Comparison of ENCODE assay signal across 22 cellular contexts in genomic region chr10:5527332-5528200, GRCh38. TPM values are rescaled to one million over a fixed set of nuclear protein-coding genes. Genes with fewer than 3 reads are reported as not detected.
DNase-seq lines count a peak whose midpoint lies in the region; ATAC-seq and TF ChIP-seq lines count a peak whose summit lies in the region.
"Had no signal": no experiment of that assay in that cellular context is flagged by ENCODE, and none has a peak within 500 bp of the region (broad histone marks: within the 10 kb centered on the region; RNA-seq: fewer than 3 reads in every experiment).

No MANE protein-coding gene starts in this region.

- DNase-seq in DMS53 (lab: John Stamatoyannopoulos, UW) (peak; percentile 91), mammary epithelial cell (peak; percentile 66), nephron progenitor cell (no peak), H7 (no peak), D341Med (ENCODE audit: low spot score) (no peak)
- DNase-seq in Jurkat, Clone E6-1 (ENCODE audit: low read depth, low spot score), result peak; percentile 10
- no peak for DNase-seq in stimulated activated naive CD4-positive, alpha-beta T cell treated with Interleukin-2 at 50 U/mL for 16 hours (lab: John Stamatoyannopoulos, UW)
- DNase-seq: activated T-cell treated with anti-CD3 and anti-CD28 coated beads, Interleukin-2, amount 50 U/mL, for 48 hours; C1 segment of cervical spinal cord; EL; midbrain; NCI-H1092 treated with DMSO at 0.1 percent for 48 hours; NK-92 treated with Interleukin-12 subunit alpha and Interleukin-12 subunit beta, amount 100 ng/mL, for 24 hours; Right ventricle myocardium superior; stimulated activated CD4-positive, alpha-beta T cell treated with anti-CD3 and anti-CD28 coated beads, Interleukin-12 subunit alpha, Interleukin-12 subunit beta, amount 100 ng/mL, for 4 hours; T-helper 17 cell had no signal

- H3K27ac Mint-ChIP-seq in nephron progenitor cell, result peak overlapping the region; percentile 42
- H3K27ac Mint-ChIP-seq: T-helper 17 cell had no signal

- H3K36me3 Mint-ChIP-seq in nephron progenitor cell (ENCODE audit: low read depth), result no peaks in the 10 kb centered on the region

- intact Hi-C loops in mammary epithelial cell (cut with micrococcal nuclease), result loop anchor here (2.0 kb wide), 1 partner anchor 83 kb away; no protein-coding TSS in a partner anchor

- H3K9me3 ChIP-seq in mammary epithelial cell (replicated peaks; ENCODE audit: insufficient read depth, low read length), result no peaks in the 10 kb centered on the region
- H3K9me3 ChIP-seq: ovary had no signal

- H3K9ac ChIP-seq in mammary epithelial cell (ENCODE audit: insufficient read depth, low read length), result no peak overlapping the region

- H3K4me3 ChIP-seq in Jurkat, Clone E6-1 (ENCODE audit: low read length), result no peak overlapping the region
- no peak overlapping the region for H3K4me3 ChIP-seq in mammary epithelial cell (replicated peaks in 1 of 3; ENCODE audit: insufficient read depth in 1 of 3, low read depth in 2 of 3, low read length in 3 of 3)
- H3K4me3 ChIP-seq in H7 (ENCODE audit: insufficient read depth, low read depth, low read length), result no peak overlapping the region
- H3K4me3 ChIP-seq: K562, ovary had no signal

- dilution Hi-C loops in mammary epithelial cell (cut with HindIII; ENCODE audit: low sequenced_read_pairs), result no loop called here

- no peaks in the 10 kb centered on the region for H3K36me3 ChIP-seq in mammary epithelial cell (ENCODE audit: insufficient read depth, low read length)
- H3K36me3 ChIP-seq in H7 (replicated peaks; ENCODE audit: control insufficient read depth, insufficient read depth, low read length), result no peaks in the 10 kb centered on the region
- H3K36me3 ChIP-seq: ovary had no signal

- H3K27ac ChIP-seq in mammary epithelial cell (ENCODE audit: insufficient read depth, low read depth, low read length), result no peak overlapping the region
- H3K27ac ChIP-seq: ovary had no signal

- in situ Hi-C loops in mammary epithelial cell (cut with MboI; ENCODE audit: low sequenced_read_pairs in 2 of 2), result no loop called here

- H3K4me3 Mint-ChIP-seq in nephron progenitor cell, result no peak overlapping the region
- H3K4me3 Mint-ChIP-seq: T-helper 17 cell had no signal

- no peaks in the 10 kb centered on the region for H3K79me2 ChIP-seq in mammary epithelial cell (ENCODE audit: insufficient read depth, low read length)

- TF ChIP-seq CTCF in mammary epithelial cell (conservative IDR thresholded peaks at IDR 0.05 in 1 of 2, IDR thresholded peaks at IDR 0.05 in 1 of 2; ENCODE audit: extremely low read depth in 1 of 2, insufficient read depth in 1 of 2, low read depth in 1 of 2, low read length in 2 of 2), result no peak
- TF ChIP-seq CTCF in nephron progenitor cell (IDR thresholded peaks at IDR 0.05), result no peak

- no peak for ATAC-seq in HG03460 (IDR thresholded peaks at IDR 0.05; ENCODE audit: unreplicated experiment)
- ATAC-seq: HCT116, T-helper 17 cell had no signal

- peaks cover 30% of the 10 kb centered on the region for H3K4me1 Mint-ChIP-seq in nephron progenitor cell
- H3K4me1 Mint-ChIP-seq: T-helper 17 cell had no signal

- H3K27me3 ChIP-seq in mammary epithelial cell (ENCODE audit: insufficient read depth, low read length) (no peaks in the 10 kb centered on the region), H7 (ENCODE audit: control insufficient read depth, insufficient read depth, low read length) (no peaks in the 10 kb centered on the region; the same call in 1 of the 2 replicates)
- H3K27me3 ChIP-seq: ovary had no signal

- peaks cover 10% of the 10 kb centered on the region for H3K9me3 Mint-ChIP-seq in nephron progenitor cell

- no peaks in the 10 kb centered on the region for H4K20me1 ChIP-seq in mammary epithelial cell (ENCODE audit: insufficient read depth, low read length)

- peaks cover 29% of the 10 kb centered on the region for H3K4me1 ChIP-seq in mammary epithelial cell (ENCODE audit: insufficient read depth, low read length)

- WGBS in mammary epithelial cell (ENCODE audit: low coverage, missing lambda C conversion rate), result 95% methylated on average over 8 of the region's 10 CpGs

- no TSS peak for BruUV-seq in mammary epithelial cell (replicated peaks; lab: Mats Ljungman, UMichigan)

- CTCF ChIA-PET in mammary epithelial cell (lab: Charles Lee; ENCODE audit: low non-redundant PET), result no interaction called here

- H3K4me2 ChIP-seq in mammary epithelial cell (ENCODE audit: insufficient read depth, low read depth, low read length), result no peak overlapping the region

- no peak overlapping the region for H2AFZ ChIP-seq in mammary epithelial cell (ENCODE audit: low read depth, low read length)

- peaks cover 2% of the 10 kb centered on the region for H3K27me3 Mint-ChIP-seq in nephron progenitor cell (ENCODE audit: low read depth, poor library complexity)

RNA-seq across cellular contexts. Expression of gene CALML3, which starts 2.8 kb away (rescaled TPM):
- not detected for polyA plus RNA-seq in Jurkat, Clone E6-1 (2012; ENCODE audit: insufficient read depth, insufficient read length)
- 100 to 1,000 TPM; 173 to 704 TPM for total RNA-seq in mammary epithelial cell
- 42.3 TPM for polyA plus RNA-seq in mammary epithelial cell
- 6.0 TPM for polyA minus RNA-seq in mammary epithelial cell
- not detected in 2 replicates for total RNA-seq in H7 (2014; rRNA removed; shearing (Covaris generic))
- total RNA-seq: endothelial cell of umbilical vein, glomerular endothelial cell, K562, Right ventricle myocardium superior, T-helper 17 cell had no signal
- polyA plus RNA-seq: endothelial cell of umbilical vein, K562 had no signal

RNA-seq across cellular contexts. Expression of gene CALML5, which starts 28.2 kb away (rescaled TPM):
- polyA plus RNA-seq in Jurkat, Clone E6-1 (2012; ENCODE audit: insufficient read depth, insufficient read length), result not detected
- not detected for total RNA-seq in mammary epithelial cell
- polyA plus RNA-seq in mammary epithelial cell, result 0.32 TPM
- not detected for polyA minus RNA-seq in mammary epithelial cell
- total RNA-seq in H7 (2014; rRNA removed; shearing (Covaris generic)), result not detected in 2 replicates
- total RNA-seq: endothelial cell of umbilical vein, glomerular endothelial cell, K562, Right ventricle myocardium superior, T-helper 17 cell had no signal
- polyA plus RNA-seq: endothelial cell of umbilical vein, K562, ovary had no signal

Comparison
In these comparisons a context has a peak if more than half of its experiments do, and no peak if none do; other contexts are left out.
1. DNase-seq: peak in DMS53 (single experiment), Jurkat, Clone E6-1 (single experiment) and mammary epithelial cell (single experiment); none in nephron progenitor cell (single experiment), H7 (single experiment), stimulated activated naive CD4-positive, alpha-beta T cell treated with Interleukin-2 at 50 U/mL for 16 hours (single experiment) and D341Med (single experiment).
2. RNA of gene CALML3, which starts 2.8 kb away (total RNA-seq): 173 to 704 TPM in mammary epithelial cell; not detected in H7; every median in the first group is over 100 times any median in the second.